Comparison of ENCODE assay signal across 22 cellular contexts in genomic region chr2:234770715-234771141, GRCh38.
"Had no signal": no experiment of that assay in that cellular context is flagged by ENCODE, and none has a peak within 500 bp of the region (broad histone marks: within the 10 kb centered on the region; RNA-seq: fewer than 3 reads in every experiment).

No MANE protein-coding gene starts in this region.

- ATAC-seq: activated naive CD4-positive, alpha-beta T cell treated with anti-CD3 and anti-CD28 coated beads, Interleukin-2, amount 50 U/mL, for 72 hours; activated T-helper 17 cell treated with anti-CD3 and anti-CD28 coated beads, Interleukin-2, amount 50 U/mL, for 72 hours; effector memory CD8-positive, alpha-beta T cell; stimulated activated naive CD8-positive, alpha-beta T cell treated with anti-CD3 and anti-CD28 coated beads, Interleukin-15, Interleukin-2, amounts not matched to agents 100 U/mL and 50 U/mL, for 24 hours; WTC11 had no signal

- DNase-seq: activated CD8-positive, alpha-beta memory T cell treated with anti-CD3 and anti-CD28 coated beads for 24 hours; activated CD8-positive, alpha-beta memory T cell treated with anti-CD3 and anti-CD28 coated beads, Interleukin-2, amount 50 U/mL, for 4 hours; activated T-cell treated with anti-CD3 and anti-CD28 coated beads, Interleukin-2, amount 50 U/mL, for 24 hours; aorta; colonic mucosa; dorsolateral prefrontal cortex; effector memory CD8-positive, alpha-beta T cell; immature natural killer cell; nephron progenitor cell; occipital lobe; sigmoid colon; stimulated activated CD4-positive, alpha-beta T cell treated with anti-CD3 and anti-CD28 coated beads, Interleukin-4, amount 100 ng/mL, for 4 hours; stimulated activated naive CD8-positive, alpha-beta T cell treated with anti-CD3 and anti-CD28 coated beads, Interleukin-15, Interleukin-2, amounts not matched to agents 100 U/mL and 50 U/mL, for 24 hours had no signal

- H3K27ac ChIP-seq: breast epithelium, colonic mucosa, dorsolateral prefrontal cortex, esophagus muscularis mucosa, hepatocyte, left ventricle myocardium inferior, upper lobe of left lung had no signal

- FAIRE-seq: frontal cortex had no signal

- H3K27me3 ChIP-seq: breast epithelium, colonic mucosa, hepatocyte, sigmoid colon, upper lobe of left lung had no signal

- H3K4me3 ChIP-seq: breast epithelium, colonic mucosa, dorsolateral prefrontal cortex, esophagus muscularis mucosa, hepatocyte, left ventricle myocardium inferior, sigmoid colon, upper lobe of left lung had no signal

- H3K4me2 ChIP-seq: hepatocyte had no signal

- H3K79me2 ChIP-seq: hepatocyte had no signal

- H3K36me3 ChIP-seq: breast epithelium, colonic mucosa, esophagus muscularis mucosa, left ventricle myocardium inferior, sigmoid colon, upper lobe of left lung had no signal

- H3K4me1 ChIP-seq: colonic mucosa, sigmoid colon had no signal

- H3K9me3 ChIP-seq: breast epithelium, colonic mucosa, esophagus muscularis mucosa, left ventricle myocardium inferior, sigmoid colon, upper lobe of left lung had no signal

- H2AFZ ChIP-seq: hepatocyte had no signal
